ENCODE assay signal across 33 cellular contexts in the genomic region with DNA sequence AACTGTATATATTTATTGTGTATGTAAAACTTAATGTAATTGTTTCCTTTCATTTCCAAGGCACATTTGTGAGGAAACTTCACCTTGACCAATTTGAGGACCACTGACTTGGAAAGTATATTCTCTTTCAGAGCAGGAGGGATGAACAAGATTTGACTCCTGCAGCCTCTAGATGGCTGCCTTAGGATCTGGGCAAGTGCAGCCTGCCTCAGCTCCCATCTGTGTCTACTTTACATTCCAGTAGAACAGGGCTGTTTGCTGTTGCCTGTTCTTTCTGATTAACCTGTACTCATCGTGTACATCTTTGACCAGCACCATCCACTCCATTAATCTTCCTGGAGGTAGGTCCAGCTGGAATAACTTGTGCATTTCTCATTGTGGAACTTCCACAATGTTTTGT.
"Had no signal": no experiment of that assay in that cellular context is flagged by ENCODE, and none has a peak within 500 bp of the region (broad histone marks: within the 10 kb centered on the region; RNA-seq: fewer than 3 reads in every experiment).

No MANE protein-coding gene starts in this region.

- H3K36me3 ChIP-seq: breast epithelium, Peyer's patch, SJSA1 had no signal

- DNase-seq: activated CD4-positive, alpha-beta T cell treated with anti-CD3 and anti-CD28 coated beads for 1 hour; activated CD4-positive, alpha-beta T cell treated with anti-CD3 and anti-CD28 coated beads for 48 hours; activated CD4-positive, CD25-positive, alpha-beta regulatory T cell; activated CD8-positive, alpha-beta T cell treated with anti-CD3 and anti-CD28 coated beads for 36 hours; activated gamma-delta T cell; activated naive CD4-positive, alpha-beta T cell treated with Interleukin-2 at 50 U/mL for 16 hours; activated naive CD8-positive, alpha-beta T cell treated with anti-CD3 and anti-CD28 coated beads, Interleukin-2, amount 10 ng/mL, durations not matched to agents 7 days and 5 days; activated T-cell treated with anti-CD3 and anti-CD28 coated beads, Interleukin-2, amount 50 U/mL, for 1 hour; activated T-cell treated with anti-CD3 and anti-CD28 coated beads, Interleukin-2, amount 50 U/mL, for 72 hours; body of pancreas; Kasumi-1; KG1; MM.1S; MV-4-11; NCI-H1092; NCI-H1436 treated with DMSO at 0.1 percent for 48 hours; NCI-H1694 treated with DMSO at 0.1 percent for 48 hours; NCI-H2029; NCI-H2171 treated with DMSO at 0.1 percent for 48 hours; NCI-H2227 treated with DMSO at 0.1 percent for 48 hours; NCI-H510A treated with DMSO at 0.1 percent for 48 hours; NCI-H69; NK-92 treated with Interleukin-12 subunit alpha and Interleukin-12 subunit beta, amount 100 ng/mL, for 24 hours; PC-3; Peyer's patch; RPMI8226; SHP77 treated with DMSO at 0.1 percent for 48 hours; SW 1271; T-helper 1 cell; T-helper 2 cell; T-helper 9 cell had no signal

- H3K27ac ChIP-seq: body of pancreas, breast epithelium, Peyer's patch, SJSA1 had no signal

- H3K4me3 ChIP-seq: body of pancreas, breast epithelium, Peyer's patch, SJSA1 had no signal

- H3K4me1 ChIP-seq: body of pancreas, breast epithelium, Peyer's patch, SJSA1 had no signal

- ATAC-seq: activated CD8-positive, alpha-beta T cell treated with anti-CD3 and anti-CD28 coated beads for 36 hours; activated T-cell treated with anti-CD3 and anti-CD28 coated beads, Interleukin-2, amount 50 U/mL, for 72 hours; body of pancreas; PC-3 had no signal

- H3K27me3 ChIP-seq: body of pancreas, breast epithelium, Peyer's patch, SJSA1 had no signal

- H3K9me3 ChIP-seq: body of pancreas, breast epithelium, Peyer's patch, SJSA1 had no signal
